In genomic region chr11:27717801-27718229, GRCh38 we compare ENCODE assay signal across 11 cellular contexts. TPM values are rescaled to one million over a fixed set of nuclear protein-coding genes. Genes with fewer than 3 reads are reported as not detected.
DNase-seq lines count a peak whose midpoint lies in the region; ATAC-seq, FAIRE-seq and TF ChIP-seq lines count a peak whose summit lies in the region.
"Had no signal": no experiment of that assay in that cellular context is flagged by ENCODE, and none has a peak within 500 bp of the region (broad histone marks: within the 10 kb centered on the region; RNA-seq: fewer than 3 reads in every experiment).

No MANE protein-coding gene starts in this region.

- H3K4me1 ChIP-seq in A673 (ENCODE audit: insufficient read depth, low read length, poor library complexity, severe bottlenecking) = peaks cover 14% of the 10 kb centered on the region
- H3K4me1 ChIP-seq in HEK293 (ENCODE audit: control insufficient read depth, insufficient read depth, low read length) = peaks cover 5% of the 10 kb centered on the region; the same call in 1 of the 2 replicates
- H3K4me1 ChIP-seq in K562 (replicated peaks in 1 of 2; ENCODE audit: control insufficient read depth in 2 of 2, insufficient read depth in 2 of 2, low read length in 2 of 2) = peaks cover 0 to 3% of the 10 kb centered on the region in 2 experiments; a peak in 1 of 5 replicates

- no peaks in the 10 kb centered on the region for H3K36me3 ChIP-seq in A673 (ENCODE audit: insufficient read depth, low read length, poor library complexity, severe bottlenecking)
- no peaks in the 10 kb centered on the region for H3K36me3 ChIP-seq in HEK293 (ENCODE audit: control insufficient read depth in 2 of 2, insufficient read depth in 1 of 2, low read length in 2 of 2)
- no peaks in the 10 kb centered on the region for H3K36me3 ChIP-seq in K562 (ENCODE audit: control insufficient read depth, insufficient read depth, low read length)

- peaks cover 100% of the 10 kb centered on the region for H3K27me3 ChIP-seq in A673 (replicated peaks; ENCODE audit: insufficient read depth, low read depth, low read length, poor library complexity)
- H3K27me3 ChIP-seq in K562 (ENCODE audit: control insufficient read depth in 2 of 2, insufficient read depth in 2 of 2, low read length in 2 of 2) = no peaks in the 10 kb centered on the region

- TF ChIP-seq EP300 in K562 (IDR thresholded peaks at IDR 0.05; ENCODE audit: low read length) = no peak

- no peak overlapping the region for H2AFZ ChIP-seq in K562 (ENCODE audit: low read depth, low read length)

- intact Hi-C loops in A673 (cut with micrococcal nuclease; ENCODE audit: unreplicated experiment) = no loop called here
- intact Hi-C loops in K562 (cut with micrococcal nuclease) = no loop called here

- no peak for ATAC-seq in K562
- no peak for ATAC-seq in HG02623 (IDR thresholded peaks at IDR 0.05; ENCODE audit: unreplicated experiment)

- H3K9me3 ChIP-seq in A673 (ENCODE audit: low read depth, low read length, poor library complexity, severe bottlenecking) = no peaks in the 10 kb centered on the region
- H3K9me3 ChIP-seq in HEK293 (ENCODE audit: control insufficient read depth, insufficient read depth, low read depth, low read length) = no peaks in the 10 kb centered on the region
- H3K9me3 ChIP-seq in K562 (replicated peaks; ENCODE audit: control insufficient read depth, insufficient read depth, low read depth, low read length) = no peaks in the 10 kb centered on the region

- H4K20me1 ChIP-seq in K562 (replicated peaks; ENCODE audit: control insufficient read depth, insufficient read depth, low read length) = no peaks in the 10 kb centered on the region

- TF ChIP-seq CTCF in A673 (conservative IDR thresholded peaks at IDR 0.05; ENCODE audit: low read depth, low read length) = no peak
- TF ChIP-seq CTCF in HEK293 (tag by site-specific recombination; IDR thresholded peaks at IDR 0.05) = no peak
- no peak for TF ChIP-seq CTCF in K562 (IDR thresholded peaks at IDR 0.05 in 2 of 3, conservative IDR thresholded peaks at IDR 0.05 in 1 of 3; ENCODE audit: insufficient read depth in 2 of 3, low read depth in 1 of 3, low read length in 3 of 3)

- H3K4me2 ChIP-seq in K562 (ENCODE audit: insufficient read depth, low read length) = no peak overlapping the region

- H3K79me2 ChIP-seq in K562 (ENCODE audit: control insufficient read depth, insufficient read depth, low read length) = no peaks in the 10 kb centered on the region

- no peaks in the 10 kb centered on the region for H3K9me1 ChIP-seq in K562 (ENCODE audit: control insufficient read depth, insufficient read depth, low read length)

- TF ChIP-seq RAD21 in K562 (CRISPR knock-in tag; conservative IDR thresholded peaks at IDR 0.05 in 1 of 2, IDR thresholded peaks at IDR 0.05 in 1 of 2) = no peak

- DNase-seq in A673 (ENCODE audit: low spot score) (no peak), K562 (ENCODE audit: extremely low read depth in 1 of 4, low spot score in 3 of 4) (no peak), iris pigment epithelial cell (ENCODE audit: low read depth) (peak; percentile 37), EL (no peak)
- no peak for DNase-seq in stimulated activated CD4-positive, alpha-beta T cell treated with anti-CD3 and anti-CD28 coated beads, Interleukin-2, amount 100 ng/mL, for 48 hours
- no peak for DNase-seq in activated CD4-positive, alpha-beta T cell treated with anti-CD3 and anti-CD28 coated beads for 4 hours
- DNase-seq: activated T-cell treated with anti-CD3 and anti-CD28 coated beads, Interleukin-2, amount 50 U/mL, for 48 hours; Karpas-422 had no signal

- no TSS peak for BruUV-seq in A673 (replicated peaks; lab: Mats Ljungman, UMichigan)
- no TSS peak for BruUV-seq in K562 (replicated peaks; lab: Mats Ljungman, UMichigan)

- POLR2A ChIA-PET in A673 (lab: Charles Lee; ENCODE audit: low non-redundant PET) = interaction anchor here (0.5 to 0.7 kb wide), 3 partner anchors 19 to 394 kb away, joined by 3 to 6 read pairs (median 6); no protein-coding TSS in a partner anchor
- POLR2A ChIA-PET in HEK293 (lab: Yijun Ruan, JAX) = interaction anchor here (0.6 kb wide), 2 partner anchors 66 to 601 kb away, joined by 3 read pairs; no protein-coding TSS in a partner anchor
- POLR2A ChIA-PET in K562 (lab: Yijun Ruan, JAX) = interaction anchor here (1.5 kb wide), 1 partner anchor 812 kb away, joined by 3 read pairs; no protein-coding TSS in a partner anchor

- 0% methylated on average over 8 of the region's 8 CpGs for WGBS in K562 (ENCODE audit: insufficient coverage, low coverage, missing lambda C conversion rate)

- H3K4me3 ChIP-seq in A673 (ENCODE audit: low read depth, low read length, poor library complexity, severe bottlenecking) = peak overlapping the region; percentile 38
- peak overlapping the region; percentile 53 for H3K4me3 ChIP-seq in HEK293 (ENCODE audit: low read depth, low read length)
- H3K4me3 ChIP-seq in K562 = no peak overlapping the region

- H3K27ac ChIP-seq in A673 (ENCODE audit: low read depth, low read length, poor library complexity, severe bottlenecking) (no peak overlapping the region), HEK293 (ENCODE audit: extremely low read depth, low read depth, low read length) (no peak overlapping the region), K562 (ENCODE audit: extremely low read depth, low read depth, low read length) (no peak overlapping the region)

- CTCF ChIA-PET in A673 (lab: Charles Lee) (interaction anchor here (1.2 to 1.6 kb wide), 3 partner anchors 11 to 19 kb away, joined by 4 to 7 read pairs (median 5); no protein-coding TSS in a partner anchor), HEK293 (lab: Yijun Ruan, JAX) (interaction anchor here (0.6 to 2.3 kb wide), 19 partner anchors 9 to 1613 kb away, joined by 3 to 23 read pairs (median 4); partner anchors contain the start of gene BDNF), K562 (lab: Yijun Ruan, JAX; ENCODE audit: low intra/inter-chr PET ratio) (no interaction called here)

- in situ Hi-C loops in K562 (cut with MboI) = no loop called here

- no peak for FAIRE-seq in K562 (lab: Jason Lieb, UNC)
- FAIRE-seq: D721Med had no signal

- TF ChIP-seq POLR2A in K562 (conservative IDR thresholded peaks at IDR 0.05) = no peak

- H3K9ac ChIP-seq in K562 (ENCODE audit: insufficient read depth in 1 of 2, low read depth in 2 of 2, low read length in 2 of 2) = no peak overlapping the region

TF ChIP-seq in HEK293, 187 proteins besides CTCF, POLR2A, EP300 and RAD21 (continues in another document):
- TF ChIP-seq ZNF416 (tag by site-specific recombination; IDR thresholded peaks at IDR 0.05) (no peak), TRIM28 (IDR thresholded peaks at IDR 0.05; ENCODE audit: borderline replicate concordance, low read length) (no peak; the same call in 1 of the 2 replicates), ZNF76 (tag by site-specific recombination; IDR thresholded peaks at IDR 0.05; ENCODE audit: borderline replicate concordance, low read depth) (no peak), BCL11A (tag by site-specific recombination; IDR thresholded peaks at IDR 0.05; ENCODE audit: low read depth) (no peak)

TF ChIP-seq in K562, 482 proteins besides CTCF, POLR2A, EP300 and RAD21:
- TF ChIP-seq ZNF212 (CRISPR knock-in tag; IDR thresholded peaks at IDR 0.05) (no peak), ZC3H8 (IDR thresholded peaks at IDR 0.05) (no peak), NFIC (IDR thresholded peaks at IDR 0.05) (no peak), HNRNPH1 (optimal IDR thresholded peaks at IDR 0.05; ENCODE audit: low read depth, low read length) (no peak), NFE2L1 (tag; IDR thresholded peaks at IDR 0.05; ENCODE audit: borderline replicate concordance, low read depth) (peak; percentile 22; the same call in 1 of the 2 replicates)
TF ChIP-seq in K562: peak in this region for 1.

RNA-seq across cellular contexts. Expression of gene BDNF, which starts 17.6 kb away (rescaled TPM):
- total RNA-seq in A673 (2021) (0.07 and 0.09 TPM in 2 replicates), K562 (2014; rRNA removed) (not detected in 2 replicates), K562 (2014; rRNA removed; fragmentation: Illumina TruSeq; extraction: Trizol) (not detected in 2 replicates), K562 (2015; rRNA removed; fragmentation: Illumina TruSeq; extraction: Trizol) (not detected in 2 replicates), K562 (2021) (0.04 and 0.07 TPM in 2 replicates)
- total RNA-seq in K562 (2011; cell fraction: chromatin; rRNA removed; ENCODE audit: low replicate concordance) = not detected in 2 replicates
- not detected in 2 replicates for total RNA-seq in K562 (2011; cell fraction: nucleolus; rRNA removed)
- total RNA-seq in K562 (2011; cell fraction: nucleoplasm; rRNA removed) = not detected in 2 replicates
- polyA plus RNA-seq in K562 (2011; rRNA removed) (not detected in 2 replicates), K562 (2014; fragmentation: Illumina TruSeq; extraction: Trizol) (not detected in 2 replicates), K562 (2014; fragmentation: Nextera tagmentation; extraction: Ambion mirVana) (not detected), K562 (2014; rRNA removed) (not detected in 2 replicates)
- not detected in 2 replicates for polyA plus RNA-seq in K562 (2011; cell fraction: cytosol; rRNA removed)
- polyA plus RNA-seq in K562 (2011; cell fraction: nucleus; rRNA removed) = not detected in 2 replicates
- not detected in 2 replicates for polyA plus RNA-seq in K562 (2012)
- not detected in 2 replicates for polyA minus RNA-seq in K562 (2011; rRNA and poly(A)+ RNA removed)
- polyA minus RNA-seq in K562 (2011; cell fraction: cytosol; rRNA and poly(A)+ RNA removed) = not detected in 2 replicates
- not detected in 2 replicates for polyA minus RNA-seq in K562 (2011; cell fraction: nucleus; rRNA and poly(A)+ RNA removed)
